In the genomic region with DNA sequence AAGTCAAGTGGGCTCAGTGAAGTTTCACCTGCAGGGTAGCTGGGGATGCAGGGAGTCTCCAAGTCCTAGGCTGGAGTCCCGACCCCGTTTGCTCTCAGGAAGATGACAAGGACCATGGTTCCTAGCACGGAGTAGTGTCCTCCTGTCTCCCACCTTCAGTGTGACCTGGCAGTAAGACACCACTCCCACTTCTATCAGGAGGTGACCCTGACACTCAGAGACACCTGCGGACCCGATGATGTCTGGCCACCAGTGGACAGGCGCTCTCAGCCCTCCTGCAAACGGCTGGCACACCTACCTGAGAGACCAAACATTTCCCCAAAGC, we compare ENCODE assay signal across 8 cellular contexts. TPM values are rescaled to one million over a fixed set of nuclear protein-coding genes. Genes with fewer than 3 reads are reported as not detected.
DNase-seq lines count a peak whose midpoint lies in the region; ATAC-seq and TF ChIP-seq lines count a peak whose summit lies in the region.

No MANE protein-coding gene starts in this region.

- no TSS peak for BruUV-seq in OCI-LY7 (replicated peaks; lab: Mats Ljungman, UMichigan)

- no peak overlapping the region for H4K91ac ChIP-seq in trophoblast cell (ENCODE audit: low read depth, low read length)

- CTCF ChIA-PET in OCI-LY7 (lab: Charles Lee; ENCODE audit: unreplicated experiment): interaction anchor here (0.8 kb wide), 1 partner anchor 98 kb away, joined by 3 read pairs; the partner anchor contains the start of gene MRPL18

- peaks cover 24% of the 10 kb centered on the region; the same call in 1 of the 2 replicates for H3K79me2 ChIP-seq in OCI-LY7 (ENCODE audit: insufficient read depth, low read depth, low read length)
- H3K79me2 ChIP-seq in trophoblast cell (ENCODE audit: control insufficient read depth, insufficient read depth, low read length, poor library complexity): peaks cover 3% of the 10 kb centered on the region

- H3K9me3 ChIP-seq in OCI-LY7 (ENCODE audit: low read length) (no peaks in the 10 kb centered on the region), trophoblast cell (ENCODE audit: insufficient read depth, low read depth, low read length) (no peaks in the 10 kb centered on the region)

- H3K23ac ChIP-seq in trophoblast cell (ENCODE audit: low read length): peak overlapping the region; percentile 62

- H3K4me2 ChIP-seq in OCI-LY7 (ENCODE audit: low read length): peak overlapping the region; percentile 90
- peak overlapping the region; percentile 80 for H3K4me2 ChIP-seq in trophoblast cell (ENCODE audit: low read length)

- ATAC-seq in HG03108 (IDR thresholded peaks at IDR 0.05; ENCODE audit: unreplicated experiment): no peak

- no peak overlapping the region for H3K9ac ChIP-seq in trophoblast cell (ENCODE audit: low read length)

- no peaks in the 10 kb centered on the region for H3K9me2 ChIP-seq in OCI-LY7 (ENCODE audit: insufficient read depth, low read length)

- WGBS in trophoblast cell (ENCODE audit: extremely low coverage, insufficient coverage, insufficient read length): no CpG with 5 or more reads among the region's 7 CpGs

- H3K79me1 ChIP-seq in trophoblast cell (ENCODE audit: low read length): peaks cover 6% of the 10 kb centered on the region

- H3K14ac ChIP-seq in trophoblast cell (ENCODE audit: low read length): no peak overlapping the region

- H3K36me3 ChIP-seq in OCI-LY7 (ENCODE audit: insufficient read depth, low read length) (peaks cover 27% of the 10 kb centered on the region), trophoblast cell (ENCODE audit: control insufficient read depth in 1 of 2, insufficient read depth in 2 of 2, low read length in 2 of 2) (peaks cover 1 to 7% of the 10 kb centered on the region in 2 experiments)

- H2BK5ac ChIP-seq in trophoblast cell (ENCODE audit: low read depth, low read length, poor library complexity): no peak overlapping the region

- peak overlapping the region; percentile 73 for H3K4me3 ChIP-seq in GM12864 (ENCODE audit: low read depth, low read length)
- peak overlapping the region; percentile 78 for H3K4me3 ChIP-seq in OCI-LY7 (ENCODE audit: low read depth, low read length, poor library complexity, severe bottlenecking)
- H3K4me3 ChIP-seq in epithelial cell of esophagus (ENCODE audit: low read length): peak overlapping the region; percentile 63
- H3K4me3 ChIP-seq in trophoblast cell (ENCODE audit: low read depth, low read length): no peak overlapping the region

- TF ChIP-seq CTCF in GM12864 (IDR thresholded peaks at IDR 0.05; ENCODE audit: low read depth, low read length, missing control alignments) (no peak), OCI-LY7 (conservative IDR thresholded peaks at IDR 0.05; ENCODE audit: low read length) (no peak), epithelial cell of esophagus (IDR thresholded peaks at IDR 0.05; ENCODE audit: insufficient read depth, low read depth, low read length, missing control alignments) (no peak)

- no peak overlapping the region for H4K12ac ChIP-seq in trophoblast cell (ENCODE audit: low read depth, low read length)

- no peak overlapping the region for H3K18ac ChIP-seq in trophoblast cell (ENCODE audit: low read length)

- peaks cover 9% of the 10 kb centered on the region; the same call in 1 of the 2 replicates for H4K20me1 ChIP-seq in OCI-LY7 (ENCODE audit: insufficient read depth, low read length)

- intact Hi-C loops in OCI-LY7 (cut with micrococcal nuclease; ENCODE audit: unreplicated experiment): loop anchor here (1.0 to 10.0 kb wide), 7 partner anchors 69 to 763 kb away; partner anchors contain the start of genes IGF2R and TCP1

- H2AFZ ChIP-seq in OCI-LY7 (ENCODE audit: low read length) (no peak overlapping the region), trophoblast cell (ENCODE audit: insufficient read depth, low read length, poor library complexity) (no peak overlapping the region)

- H3K4me1 ChIP-seq in OCI-LY7 (ENCODE audit: insufficient read depth, low read length, poor library complexity, severe bottlenecking) (peaks cover 21% of the 10 kb centered on the region), trophoblast cell (ENCODE audit: control insufficient read depth in 1 of 2, insufficient read depth in 2 of 2, low read length in 2 of 2) (peaks cover 0 to 9% of the 10 kb centered on the region in 2 experiments)

- no peak overlapping the region for H2BK120ac ChIP-seq in trophoblast cell (ENCODE audit: insufficient read depth, low read length, poor library complexity)

- POLR2A ChIA-PET in OCI-LY7 (lab: Charles Lee): interaction anchor here (0.8 to 2.0 kb wide), 12 partner anchors 10 to 529 kb away, joined by 3 to 7 read pairs (median 4); no protein-coding TSS in a partner anchor

- no peak overlapping the region for H2AK5ac ChIP-seq in trophoblast cell (ENCODE audit: low read length)

- no peak overlapping the region for H3K4ac ChIP-seq in trophoblast cell (ENCODE audit: low read depth, low read length)

- no peaks in the 10 kb centered on the region for H3K27me3 ChIP-seq in trophoblast cell (ENCODE audit: insufficient read depth, low read length)

- no peak overlapping the region for H4K8ac ChIP-seq in trophoblast cell (ENCODE audit: low read depth, low read length)

- DNase-seq in GM12864 (ENCODE audit: low read depth) (no peak), OCI-LY7 (ENCODE audit: low spot score) (peak; percentile 13), epithelial cell of esophagus (ENCODE audit: low read depth) (peak; percentile 7), trophoblast cell (no peak), DMS114 treated with DMSO at 0.1 percent for 48 hours (lab: John Stamatoyannopoulos, UW; ENCODE audit: unreplicated experiment) (no peak), kidney glomerular epithelial cell (lab: John Stamatoyannopoulos, UW) (no peak)
- no peak for DNase-seq in stimulated activated CD4-positive, alpha-beta T cell treated with anti-CD3 and anti-CD28 coated beads, Interleukin-15, amount 100 ng/mL, for 24 hours

- H2BK12ac ChIP-seq in trophoblast cell (ENCODE audit: low read length): no peak overlapping the region

- H3K27ac ChIP-seq in OCI-LY7 (ENCODE audit: low read depth, low read length, poor library complexity, severe bottlenecking) (peak overlapping the region; percentile 40), trophoblast cell (ENCODE audit: low read depth, low read length) (no peak overlapping the region)

RNA-seq across cellular contexts. Expression of gene SOD2, which starts 1.1 kb away (rescaled TPM):
- 29.7 and 36.4 TPM in 2 replicates for total RNA-seq in OCI-LY7 (2014; rRNA removed; shearing (Covaris generic))
- total RNA-seq in OCI-LY7 (2022): 49.2 and 51.8 TPM in 2 replicates
- 26.7 and 26.8 TPM in 2 replicates for polyA plus RNA-seq in trophoblast cell (2013)

RNA-seq across cellular contexts. Expression of gene WTAP, which starts 35.4 kb away (rescaled TPM):
- total RNA-seq in OCI-LY7 (2014; rRNA removed; shearing (Covaris generic)): 93.3 and 99.3 TPM in 2 replicates
- total RNA-seq in OCI-LY7 (2022): 115 and 117 TPM in 2 replicates
- 80.7 and 84.4 TPM in 2 replicates for polyA plus RNA-seq in trophoblast cell (2013)

Comparison
In these comparisons a context has a peak if more than half of its experiments do, and no peak if none do; other contexts are left out.
1. DNase-seq: peak in OCI-LY7 (single experiment) and epithelial cell of esophagus (single experiment); none in GM12864 (single experiment), trophoblast cell (0 of 2), stimulated activated CD4-positive, alpha-beta T cell treated with anti-CD3 and anti-CD28 coated beads, Interleukin-15, amount 100 ng/mL, for 24 hours (single experiment), DMS114 treated with DMSO at 0.1 percent for 48 hours (single experiment) and kidney glomerular epithelial cell (single experiment).